ENCODE assay signal across 8 cellular contexts in genomic region chr12:7832059-7832696, GRCh38. TPM values are rescaled to one million over a fixed set of nuclear protein-coding genes. Genes with fewer than 3 reads are reported as not detected.
DNase-seq lines count a peak whose midpoint lies in the region; ATAC-seq and TF ChIP-seq lines count a peak whose summit lies in the region.

No MANE protein-coding gene starts in this region.

- peak overlapping the region in 1 of 2 donors; percentile 52 for H3K27ac Mint-ChIP-seq in effector memory CD8-positive, alpha-beta T cell
- H3K27ac Mint-ChIP-seq in naive thymus-derived CD4-positive, alpha-beta T cell = no peak overlapping the region

- H3K9me3 ChIP-seq in naive thymus-derived CD4-positive, alpha-beta T cell (ENCODE audit: control insufficient read depth in 2 of 3, low read length in 3 of 3) = no peaks in the 10 kb centered on the region
- no peaks in the 10 kb centered on the region for H3K9me3 ChIP-seq in ascending aorta

- no peaks in the 10 kb centered on the region for H3K4me1 Mint-ChIP-seq in effector memory CD8-positive, alpha-beta T cell (ENCODE audit: low read depth in 2 of 2)
- H3K4me1 Mint-ChIP-seq in naive thymus-derived CD4-positive, alpha-beta T cell = peaks cover 0 to 3% (median 0%) of the 10 kb centered on the region in 7 donors

- no peaks in the 10 kb centered on the region for H3K36me3 ChIP-seq in naive thymus-derived CD4-positive, alpha-beta T cell (ENCODE audit: control insufficient read depth in 2 of 3, insufficient read depth in 3 of 3, low read length in 3 of 3)
- no peaks in the 10 kb centered on the region for H3K36me3 ChIP-seq in ascending aorta

- H3K4me3 ChIP-seq in naive thymus-derived CD4-positive, alpha-beta T cell (ENCODE audit: low read length) = no peak overlapping the region
- H3K4me3 ChIP-seq in ascending aorta = no peak overlapping the region

- TF ChIP-seq CTCF in RWPE1 (conservative IDR thresholded peaks at IDR 0.05; ENCODE audit: low read depth) (peak; percentile 19; the same call in 1 of the 2 replicates), ascending aorta (IDR thresholded peaks at IDR 0.05) (peak in 1 of 3 experiments; percentile 30)

- no peak overlapping the region for H3K4me3 Mint-ChIP-seq in effector memory CD8-positive, alpha-beta T cell
- no peak overlapping the region for H3K4me3 Mint-ChIP-seq in naive thymus-derived CD4-positive, alpha-beta T cell

- no peaks in the 10 kb centered on the region for H3K27me3 ChIP-seq in naive thymus-derived CD4-positive, alpha-beta T cell (ENCODE audit: control insufficient read depth in 2 of 2, insufficient read depth in 2 of 2, low read length in 2 of 2)
- H3K27me3 ChIP-seq in ascending aorta = no peaks in the 10 kb centered on the region

- peaks cover 5% of the 10 kb centered on the region for H3K36me3 Mint-ChIP-seq in effector memory CD8-positive, alpha-beta T cell (ENCODE audit: insufficient read depth)
- H3K36me3 Mint-ChIP-seq in naive thymus-derived CD4-positive, alpha-beta T cell = no peaks in the 10 kb centered on the region

- CTCF ChIA-PET in RWPE1 (lab: Yijun Ruan, JAX) = interaction anchor here (0.6 to 0.7 kb wide), 2 partner anchors 89 to 762 kb away, joined by 3 read pairs; no protein-coding TSS in a partner anchor
- CTCF ChIA-PET in naive thymus-derived CD4-positive, alpha-beta T cell (lab: Charles Lee) = no interaction called here

- POLR2A ChIA-PET in RWPE1 (lab: Yijun Ruan, JAX; ENCODE audit: low non-redundant PET) = no interaction called here
- POLR2A ChIA-PET in naive thymus-derived CD4-positive, alpha-beta T cell (lab: Charles Lee) = no interaction called here

- DNase-seq in 8988T (peak; percentile 33), DMS 273 treated with DMSO at 0.1 percent for 48 hours (lab: John Stamatoyannopoulos, UW) (peak; percentile 24), RWPE1 (ENCODE audit: low spot score) (peak; percentile 68), ascending aorta (ENCODE audit: low spot score in 2 of 2) (no peak)
- DNase-seq in effector memory CD8-positive, alpha-beta T cell = peak in 2 of 3 experiments; percentile 6 to 8
- DNase-seq in naive thymus-derived CD4-positive, alpha-beta T cell = peak in 5 of 9 donors; percentile 8 to 34 (median 19)

- H3K27me3 Mint-ChIP-seq in effector memory CD8-positive, alpha-beta T cell = peaks cover 6 to 11% of the 10 kb centered on the region in 2 donors
- H3K27me3 Mint-ChIP-seq in naive thymus-derived CD4-positive, alpha-beta T cell = peaks cover 0 to 9% (median 0%) of the 10 kb centered on the region in 5 donors

- no peaks in the 10 kb centered on the region for H3K9me3 Mint-ChIP-seq in effector memory CD8-positive, alpha-beta T cell
- no peaks in the 10 kb centered on the region for H3K9me3 Mint-ChIP-seq in naive thymus-derived CD4-positive, alpha-beta T cell

- H3K4me1 ChIP-seq in naive thymus-derived CD4-positive, alpha-beta T cell (ENCODE audit: control insufficient read depth in 2 of 2, insufficient read depth in 2 of 2, low read length in 2 of 2) = no peaks in the 10 kb centered on the region
- no peaks in the 10 kb centered on the region for H3K4me1 ChIP-seq in ascending aorta

- no peak overlapping the region for H3K27ac ChIP-seq in RWPE1
- H3K27ac ChIP-seq in naive thymus-derived CD4-positive, alpha-beta T cell (ENCODE audit: low read depth, low read length) = no peak overlapping the region
- no peak overlapping the region for H3K27ac ChIP-seq in ascending aorta

- ATAC-seq in HG03439 (IDR thresholded peaks at IDR 0.05; ENCODE audit: unreplicated experiment) (peak; percentile 54), GM19397 (IDR thresholded peaks at IDR 0.05; ENCODE audit: unreplicated experiment) (no peak)
- peak; percentile 69 for ATAC-seq in effector memory CD8-positive, alpha-beta T cell (replicated peaks)
- ATAC-seq in naive thymus-derived CD4-positive, alpha-beta T cell = peak; percentile 91

- intact Hi-C loops in naive thymus-derived CD4-positive, alpha-beta T cell (cut with micrococcal nuclease) = loop anchor here in 1 of 2 donors (1.0 to 10.0 kb wide), 2 partner anchors 101 to 403 kb away; no protein-coding TSS in a partner anchor
- intact Hi-C loops in ascending aorta (cut with DNase I) = no loop called here

RNA-seq across cellular contexts. Expression of gene SLC2A14, which starts 40.5 kb away (rescaled TPM):
- total RNA-seq in naive thymus-derived CD4-positive, alpha-beta T cell = 1 to 10 TPM in 3 of 5 experiments, under 1 TPM in 2; 0.15 to 4.3 (median 1.9) TPM
- under 1 TPM in 1 of 2 donors, not detected in 1; 0.54 TPM for polyA plus RNA-seq in naive thymus-derived CD4-positive, alpha-beta T cell
- not detected for total RNA-seq in ascending aorta

RNA-seq across cellular contexts. Expression of gene NANOG, which starts 43.0 kb away (rescaled TPM):
- total RNA-seq in naive thymus-derived CD4-positive, alpha-beta T cell = under 1 TPM in 1 of 5 experiments, not detected in 4; 0.51 TPM
- polyA plus RNA-seq in naive thymus-derived CD4-positive, alpha-beta T cell = not detected
- total RNA-seq in ascending aorta = not detected

Comparison
In these comparisons a context has a peak if more than half of its experiments do, and no peak if none do; other contexts are left out.
1. DNase-seq: peak in 8988T (single experiment), DMS 273 treated with DMSO at 0.1 percent for 48 hours (single experiment), RWPE1 (single experiment), effector memory CD8-positive, alpha-beta T cell (2 of 3) and naive thymus-derived CD4-positive, alpha-beta T cell (5 of 9); none in ascending aorta (0 of 2).